ENCODE assay signal across 1 cellular context in the genomic region with DNA sequence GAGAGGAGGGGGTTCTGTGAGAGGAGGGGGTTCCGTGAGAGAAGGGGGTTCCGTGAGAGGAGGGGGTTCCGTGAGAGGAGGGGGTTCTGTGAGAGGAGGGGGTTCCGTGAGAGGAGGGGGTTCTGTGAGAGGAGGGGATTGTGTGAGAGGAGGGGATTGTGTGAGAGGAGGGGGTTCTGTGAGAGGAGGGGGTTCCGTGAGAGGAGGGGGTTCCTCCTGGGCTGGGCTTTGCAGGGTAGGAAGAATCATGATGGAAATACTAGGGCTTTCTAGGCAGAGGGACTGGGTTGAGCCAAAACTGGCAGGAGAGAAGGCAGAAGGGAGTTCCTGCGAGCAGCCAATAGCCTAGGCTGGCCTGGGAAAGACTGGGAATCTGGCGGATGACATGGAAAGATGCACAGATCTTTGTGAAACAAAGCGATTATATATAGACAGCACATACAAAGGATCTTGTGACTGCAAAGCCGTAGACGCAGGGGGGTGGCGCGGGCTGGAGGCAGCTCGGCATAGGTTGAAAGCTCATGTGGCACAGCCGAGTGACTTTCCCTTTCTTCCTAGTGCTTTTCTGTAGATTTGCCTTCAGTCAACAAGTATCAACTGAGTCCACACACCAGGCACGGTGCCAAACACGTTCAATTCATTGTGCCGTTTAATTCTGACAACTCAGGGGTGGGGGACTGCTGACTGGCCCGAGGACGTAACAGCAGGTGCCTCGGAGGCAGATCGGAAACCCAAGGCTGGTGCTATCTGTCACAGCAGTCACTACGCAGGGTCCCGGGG.
TF ChIP-seq lines count a peak whose summit lies in the region.

No MANE protein-coding gene starts in this region.

TF ChIP-seq in HEK293, 187 proteins besides CTCF, POLR2A, EP300 and RAD21 (continued from another document and continues in another):
- no peak for TF ChIP-seq ZNF423 (tag by site-specific recombination; IDR thresholded peaks at IDR 0.05)
- no peak for TF ChIP-seq ZNF76 (tag by site-specific recombination; IDR thresholded peaks at IDR 0.05; ENCODE audit: borderline replicate concordance, low read depth)
- TF ChIP-seq PRDM1 (tag by site-specific recombination; IDR thresholded peaks at IDR 0.05): peak; percentile 26; the same call in 1 of the 2 replicates
- TF ChIP-seq ZNF121 (tag by site-specific recombination; IDR thresholded peaks at IDR 0.05): no peak
- no peak for TF ChIP-seq ZNF433 (tag by site-specific recombination; IDR thresholded peaks at IDR 0.05; ENCODE audit: low read depth)
- peak; percentile 93 for TF ChIP-seq ZNF341 (tag by site-specific recombination; IDR thresholded peaks at IDR 0.05; ENCODE audit: low read depth)
- TF ChIP-seq, protein P1, sequence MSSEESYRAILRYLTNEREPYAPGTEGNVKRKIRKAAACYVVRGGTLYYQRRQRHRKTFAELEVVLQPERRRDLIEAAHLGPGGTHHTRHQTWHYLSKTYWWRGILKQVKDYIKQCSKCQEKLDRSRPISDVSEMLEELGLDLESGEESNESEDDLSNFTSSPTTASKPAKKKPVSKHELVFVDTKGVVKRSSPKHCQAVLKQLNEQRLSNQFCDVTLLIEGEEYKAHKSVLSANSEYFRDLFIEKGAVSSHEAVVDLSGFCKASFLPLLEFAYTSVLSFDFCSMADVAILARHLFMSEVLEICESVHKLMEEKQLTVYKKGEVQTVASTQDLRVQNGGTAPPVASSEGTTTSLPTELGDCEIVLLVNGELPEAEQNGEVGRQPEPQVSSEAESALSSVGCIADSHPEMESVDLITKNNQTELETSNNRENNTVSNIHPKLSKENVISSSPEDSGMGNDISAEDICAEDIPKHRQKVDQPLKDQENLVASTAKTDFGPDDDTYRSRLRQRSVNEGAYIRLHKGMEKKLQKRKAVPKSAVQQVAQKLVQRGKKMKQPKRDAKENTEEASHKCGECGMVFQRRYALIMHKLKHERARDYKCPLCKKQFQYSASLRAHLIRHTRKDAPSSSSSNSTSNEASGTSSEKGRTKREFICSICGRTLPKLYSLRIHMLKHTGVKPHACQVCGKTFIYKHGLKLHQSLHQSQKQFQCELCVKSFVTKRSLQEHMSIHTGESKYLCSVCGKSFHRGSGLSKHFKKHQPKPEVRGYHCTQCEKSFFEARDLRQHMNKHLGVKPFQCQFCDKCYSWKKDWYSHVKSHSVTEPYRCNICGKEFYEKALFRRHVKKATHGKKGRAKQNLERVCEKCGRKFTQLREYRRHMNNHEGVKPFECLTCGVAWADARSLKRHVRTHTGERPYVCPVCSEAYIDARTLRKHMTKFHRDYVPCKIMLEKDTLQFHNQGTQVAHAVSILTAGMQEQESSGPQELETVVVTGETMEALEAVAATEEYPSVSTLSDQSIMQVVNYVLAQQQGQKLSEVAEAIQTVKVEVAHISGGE (tag by site-specific recombination; conservative IDR thresholded peaks at IDR 0.05; ENCODE audit: low read depth): peak; percentile 45; the same call in 1 of the 2 replicates
- TF ChIP-seq ZNF600 (tag by site-specific recombination; IDR thresholded peaks at IDR 0.05): peak; percentile 64
- TF ChIP-seq ZNF791 (tag by site-specific recombination; IDR thresholded peaks at IDR 0.05): no peak
- TF ChIP-seq ZNF785 (tag by site-specific recombination; IDR thresholded peaks at IDR 0.05): no peak
- TF ChIP-seq ZFHX2 (tag by site-specific recombination; conservative IDR thresholded peaks at IDR 0.05): no peak
- TF ChIP-seq ZEB2 (tag by site-specific recombination; IDR thresholded peaks at IDR 0.05): 0 out of 2 replicates have a peak, but pooled peaks have one; percentile 12
- no peak for TF ChIP-seq ZNF239 (tag by site-specific recombination; IDR thresholded peaks at IDR 0.05)
- TF ChIP-seq ZNF548 (tag by site-specific recombination; IDR thresholded peaks at IDR 0.05): no peak
- TF ChIP-seq ZNF221 (tag by site-specific recombination; IDR thresholded peaks at IDR 0.05; ENCODE audit: borderline replicate concordance): no peak
- TF ChIP-seq ZNF626 (tag by site-specific recombination; IDR thresholded peaks at IDR 0.05): no peak
- TF ChIP-seq, protein P2, sequence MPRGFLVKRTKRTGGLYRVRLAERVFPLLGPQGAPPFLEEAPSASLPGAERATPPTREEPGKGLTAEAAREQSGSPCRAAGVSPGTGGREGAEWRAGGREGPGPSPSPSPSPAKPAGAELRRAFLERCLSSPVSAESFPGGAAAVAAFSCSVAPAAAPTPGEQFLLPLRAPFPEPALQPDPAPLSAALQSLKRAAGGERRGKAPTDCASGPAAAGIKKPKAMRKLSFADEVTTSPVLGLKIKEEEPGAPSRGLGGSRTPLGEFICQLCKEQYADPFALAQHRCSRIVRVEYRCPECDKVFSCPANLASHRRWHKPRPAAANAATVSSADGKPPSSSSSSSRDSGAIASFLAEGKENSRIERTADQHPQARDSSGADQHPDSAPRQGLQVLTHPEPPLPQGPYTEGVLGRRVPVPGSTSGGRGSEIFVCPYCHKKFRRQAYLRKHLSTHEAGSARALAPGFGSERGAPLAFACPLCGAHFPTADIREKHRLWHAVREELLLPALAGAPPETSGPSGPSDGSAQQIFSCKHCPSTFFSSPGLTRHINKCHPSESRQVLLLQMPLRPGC (tag by site-specific recombination; IDR thresholded peaks at IDR 0.05): no peak
- TF ChIP-seq, protein P3, sequence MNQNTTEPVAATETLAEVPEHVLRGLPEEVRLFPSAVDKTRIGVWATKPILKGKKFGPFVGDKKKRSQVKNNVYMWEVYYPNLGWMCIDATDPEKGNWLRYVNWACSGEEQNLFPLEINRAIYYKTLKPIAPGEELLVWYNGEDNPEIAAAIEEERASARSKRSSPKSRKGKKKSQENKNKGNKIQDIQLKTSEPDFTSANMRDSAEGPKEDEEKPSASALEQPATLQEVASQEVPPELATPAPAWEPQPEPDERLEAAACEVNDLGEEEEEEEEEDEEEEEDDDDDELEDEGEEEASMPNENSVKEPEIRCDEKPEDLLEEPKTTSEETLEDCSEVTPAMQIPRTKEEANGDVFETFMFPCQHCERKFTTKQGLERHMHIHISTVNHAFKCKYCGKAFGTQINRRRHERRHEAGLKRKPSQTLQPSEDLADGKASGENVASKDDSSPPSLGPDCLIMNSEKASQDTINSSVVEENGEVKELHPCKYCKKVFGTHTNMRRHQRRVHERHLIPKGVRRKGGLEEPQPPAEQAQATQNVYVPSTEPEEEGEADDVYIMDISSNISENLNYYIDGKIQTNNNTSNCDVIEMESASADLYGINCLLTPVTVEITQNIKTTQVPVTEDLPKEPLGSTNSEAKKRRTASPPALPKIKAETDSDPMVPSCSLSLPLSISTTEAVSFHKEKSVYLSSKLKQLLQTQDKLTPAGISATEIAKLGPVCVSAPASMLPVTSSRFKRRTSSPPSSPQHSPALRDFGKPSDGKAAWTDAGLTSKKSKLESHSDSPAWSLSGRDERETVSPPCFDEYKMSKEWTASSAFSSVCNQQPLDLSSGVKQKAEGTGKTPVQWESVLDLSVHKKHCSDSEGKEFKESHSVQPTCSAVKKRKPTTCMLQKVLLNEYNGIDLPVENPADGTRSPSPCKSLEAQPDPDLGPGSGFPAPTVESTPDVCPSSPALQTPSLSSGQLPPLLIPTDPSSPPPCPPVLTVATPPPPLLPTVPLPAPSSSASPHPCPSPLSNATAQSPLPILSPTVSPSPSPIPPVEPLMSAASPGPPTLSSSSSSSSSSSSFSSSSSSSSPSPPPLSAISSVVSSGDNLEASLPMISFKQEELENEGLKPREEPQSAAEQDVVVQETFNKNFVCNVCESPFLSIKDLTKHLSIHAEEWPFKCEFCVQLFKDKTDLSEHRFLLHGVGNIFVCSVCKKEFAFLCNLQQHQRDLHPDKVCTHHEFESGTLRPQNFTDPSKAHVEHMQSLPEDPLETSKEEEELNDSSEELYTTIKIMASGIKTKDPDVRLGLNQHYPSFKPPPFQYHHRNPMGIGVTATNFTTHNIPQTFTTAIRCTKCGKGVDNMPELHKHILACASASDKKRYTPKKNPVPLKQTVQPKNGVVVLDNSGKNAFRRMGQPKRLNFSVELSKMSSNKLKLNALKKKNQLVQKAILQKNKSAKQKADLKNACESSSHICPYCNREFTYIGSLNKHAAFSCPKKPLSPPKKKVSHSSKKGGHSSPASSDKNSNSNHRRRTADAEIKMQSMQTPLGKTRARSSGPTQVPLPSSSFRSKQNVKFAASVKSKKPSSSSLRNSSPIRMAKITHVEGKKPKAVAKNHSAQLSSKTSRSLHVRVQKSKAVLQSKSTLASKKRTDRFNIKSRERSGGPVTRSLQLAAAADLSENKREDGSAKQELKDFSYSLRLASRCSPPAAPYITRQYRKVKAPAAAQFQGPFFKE (tag by site-specific recombination; IDR thresholded peaks at IDR 0.05; ENCODE audit: borderline replicate concordance): no peak
- TF ChIP-seq ZNF132 (tag by site-specific recombination; IDR thresholded peaks at IDR 0.05; ENCODE audit: borderline replicate concordance): no peak
- no peak for TF ChIP-seq ZNF274 (IDR thresholded peaks at IDR 0.05; ENCODE audit: low read length)
- TF ChIP-seq ZNF274 (tag by site-specific recombination; IDR thresholded peaks at IDR 0.05; ENCODE audit: borderline replicate concordance): no peak
- TF ChIP-seq ZNF776 (tag by site-specific recombination; IDR thresholded peaks at IDR 0.05; ENCODE audit: borderline replicate concordance): no peak
- TF ChIP-seq ZNF2 (tag by site-specific recombination; IDR thresholded peaks at IDR 0.05): peak; percentile 36; the same call in 1 of the 2 replicates
- TF ChIP-seq, protein P4, sequence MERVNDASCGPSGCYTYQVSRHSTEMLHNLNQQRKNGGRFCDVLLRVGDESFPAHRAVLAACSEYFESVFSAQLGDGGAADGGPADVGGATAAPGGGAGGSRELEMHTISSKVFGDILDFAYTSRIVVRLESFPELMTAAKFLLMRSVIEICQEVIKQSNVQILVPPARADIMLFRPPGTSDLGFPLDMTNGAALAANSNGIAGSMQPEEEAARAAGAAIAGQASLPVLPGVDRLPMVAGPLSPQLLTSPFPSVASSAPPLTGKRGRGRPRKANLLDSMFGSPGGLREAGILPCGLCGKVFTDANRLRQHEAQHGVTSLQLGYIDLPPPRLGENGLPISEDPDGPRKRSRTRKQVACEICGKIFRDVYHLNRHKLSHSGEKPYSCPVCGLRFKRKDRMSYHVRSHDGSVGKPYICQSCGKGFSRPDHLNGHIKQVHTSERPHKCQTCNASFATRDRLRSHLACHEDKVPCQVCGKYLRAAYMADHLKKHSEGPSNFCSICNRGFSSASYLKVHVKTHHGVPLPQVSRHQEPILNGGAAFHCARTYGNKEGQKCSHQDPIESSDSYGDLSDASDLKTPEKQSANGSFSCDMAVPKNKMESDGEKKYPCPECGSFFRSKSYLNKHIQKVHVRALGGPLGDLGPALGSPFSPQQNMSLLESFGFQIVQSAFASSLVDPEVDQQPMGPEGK (tag by site-specific recombination; IDR thresholded peaks at IDR 0.05): peak; percentile 15; the same call in 1 of the 2 replicates
- TF ChIP-seq ZBTB1 (tag by site-specific recombination; IDR thresholded peaks at IDR 0.05): no peak
- no peak for TF ChIP-seq ZNF530 (tag by site-specific recombination; IDR thresholded peaks at IDR 0.05; ENCODE audit: low read depth)
- no peak for TF ChIP-seq ZNF114 (tag by site-specific recombination; IDR thresholded peaks at IDR 0.05)
- no peak for TF ChIP-seq ZNF529 (tag by site-specific recombination; IDR thresholded peaks at IDR 0.05; ENCODE audit: insufficient replicate concordance)
- TF ChIP-seq, protein P5, sequence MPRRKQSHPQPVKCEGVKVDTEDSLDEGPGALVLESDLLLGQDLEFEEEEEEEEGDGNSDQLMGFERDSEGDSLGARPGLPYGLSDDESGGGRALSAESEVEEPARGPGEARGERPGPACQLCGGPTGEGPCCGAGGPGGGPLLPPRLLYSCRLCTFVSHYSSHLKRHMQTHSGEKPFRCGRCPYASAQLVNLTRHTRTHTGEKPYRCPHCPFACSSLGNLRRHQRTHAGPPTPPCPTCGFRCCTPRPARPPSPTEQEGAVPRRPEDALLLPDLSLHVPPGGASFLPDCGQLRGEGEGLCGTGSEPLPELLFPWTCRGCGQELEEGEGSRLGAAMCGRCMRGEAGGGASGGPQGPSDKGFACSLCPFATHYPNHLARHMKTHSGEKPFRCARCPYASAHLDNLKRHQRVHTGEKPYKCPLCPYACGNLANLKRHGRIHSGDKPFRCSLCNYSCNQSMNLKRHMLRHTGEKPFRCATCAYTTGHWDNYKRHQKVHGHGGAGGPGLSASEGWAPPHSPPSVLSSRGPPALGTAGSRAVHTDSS (tag by site-specific recombination; IDR thresholded peaks at IDR 0.05): no peak
- TF ChIP-seq, protein P6, sequence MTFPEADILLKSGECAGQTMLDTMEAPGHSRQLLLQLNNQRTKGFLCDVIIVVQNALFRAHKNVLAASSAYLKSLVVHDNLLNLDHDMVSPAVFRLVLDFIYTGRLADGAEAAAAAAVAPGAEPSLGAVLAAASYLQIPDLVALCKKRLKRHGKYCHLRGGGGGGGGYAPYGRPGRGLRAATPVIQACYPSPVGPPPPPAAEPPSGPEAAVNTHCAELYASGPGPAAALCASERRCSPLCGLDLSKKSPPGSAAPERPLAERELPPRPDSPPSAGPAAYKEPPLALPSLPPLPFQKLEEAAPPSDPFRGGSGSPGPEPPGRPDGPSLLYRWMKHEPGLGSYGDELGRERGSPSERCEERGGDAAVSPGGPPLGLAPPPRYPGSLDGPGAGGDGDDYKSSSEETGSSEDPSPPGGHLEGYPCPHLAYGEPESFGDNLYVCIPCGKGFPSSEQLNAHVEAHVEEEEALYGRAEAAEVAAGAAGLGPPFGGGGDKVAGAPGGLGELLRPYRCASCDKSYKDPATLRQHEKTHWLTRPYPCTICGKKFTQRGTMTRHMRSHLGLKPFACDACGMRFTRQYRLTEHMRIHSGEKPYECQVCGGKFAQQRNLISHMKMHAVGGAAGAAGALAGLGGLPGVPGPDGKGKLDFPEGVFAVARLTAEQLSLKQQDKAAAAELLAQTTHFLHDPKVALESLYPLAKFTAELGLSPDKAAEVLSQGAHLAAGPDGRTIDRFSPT (tag by site-specific recombination; IDR thresholded peaks at IDR 0.05): no peak
- TF ChIP-seq, protein P7, sequence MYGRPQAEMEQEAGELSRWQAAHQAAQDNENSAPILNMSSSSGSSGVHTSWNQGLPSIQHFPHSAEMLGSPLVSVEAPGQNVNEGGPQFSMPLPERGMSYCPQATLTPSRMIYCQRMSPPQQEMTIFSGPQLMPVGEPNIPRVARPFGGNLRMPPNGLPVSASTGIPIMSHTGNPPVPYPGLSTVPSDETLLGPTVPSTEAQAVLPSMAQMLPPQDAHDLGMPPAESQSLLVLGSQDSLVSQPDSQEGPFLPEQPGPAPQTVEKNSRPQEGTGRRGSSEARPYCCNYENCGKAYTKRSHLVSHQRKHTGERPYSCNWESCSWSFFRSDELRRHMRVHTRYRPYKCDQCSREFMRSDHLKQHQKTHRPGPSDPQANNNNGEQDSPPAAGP (tag by site-specific recombination; IDR thresholded peaks at IDR 0.05): 0 out of 2 replicates have a peak, but pooled peaks have one; percentile 28
- TF ChIP-seq, protein P8, sequence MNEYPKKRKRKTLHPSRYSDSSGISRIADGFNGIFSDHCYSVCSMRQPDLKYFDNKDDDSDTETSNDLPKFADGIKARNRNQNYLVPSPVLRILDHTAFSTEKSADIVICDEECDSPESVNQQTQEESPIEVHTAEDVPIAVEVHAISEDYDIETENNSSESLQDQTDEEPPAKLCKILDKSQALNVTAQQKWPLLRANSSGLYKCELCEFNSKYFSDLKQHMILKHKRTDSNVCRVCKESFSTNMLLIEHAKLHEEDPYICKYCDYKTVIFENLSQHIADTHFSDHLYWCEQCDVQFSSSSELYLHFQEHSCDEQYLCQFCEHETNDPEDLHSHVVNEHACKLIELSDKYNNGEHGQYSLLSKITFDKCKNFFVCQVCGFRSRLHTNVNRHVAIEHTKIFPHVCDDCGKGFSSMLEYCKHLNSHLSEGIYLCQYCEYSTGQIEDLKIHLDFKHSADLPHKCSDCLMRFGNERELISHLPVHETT (tag by site-specific recombination; IDR thresholded peaks at IDR 0.05): no peak
